ENCODE assay signal across 14 cellular contexts in the genomic region with DNA sequence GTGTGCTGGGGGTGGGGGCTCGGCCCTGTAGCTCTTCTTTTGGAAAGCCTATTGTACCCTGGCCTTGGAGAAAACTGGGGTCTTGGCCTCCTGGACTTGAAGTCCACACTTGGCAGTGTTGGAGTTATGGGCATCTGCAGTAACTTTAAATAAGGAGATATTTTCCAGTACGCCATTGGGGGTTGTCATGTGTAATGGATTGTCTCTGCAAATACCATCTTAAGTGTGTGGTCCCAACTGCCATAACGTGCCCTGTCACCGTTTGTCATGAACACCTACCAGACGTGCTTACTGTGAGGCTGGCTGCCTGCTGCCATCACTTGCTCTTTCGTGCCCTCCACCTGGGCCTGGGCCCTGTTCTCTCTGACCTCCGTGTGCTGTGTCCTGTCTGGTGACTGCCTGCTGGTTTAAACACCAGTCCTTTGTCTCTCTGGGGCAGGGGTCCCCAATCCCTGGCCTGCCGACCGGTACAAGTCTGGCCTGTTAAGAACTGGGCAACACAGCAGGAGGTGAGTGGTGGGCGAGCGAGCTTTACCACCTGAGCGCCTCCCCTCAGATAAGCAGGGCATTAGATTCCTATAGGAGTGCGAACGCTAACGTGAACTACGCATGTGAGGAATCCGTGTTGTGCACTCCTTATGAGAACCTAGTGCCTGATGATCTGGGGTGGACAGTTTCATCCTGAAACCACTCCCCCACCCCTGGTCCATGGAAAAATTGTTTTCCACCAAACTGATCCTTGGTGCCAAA. TPM values are rescaled to one million over a fixed set of nuclear protein-coding genes. Genes with fewer than 3 reads are reported as not detected.
DNase-seq lines count a peak whose midpoint lies in the region; ATAC-seq and TF ChIP-seq lines count a peak whose summit lies in the region.
"Had no signal": no experiment of that assay in that cellular context is flagged by ENCODE, and none has a peak within 500 bp of the region (broad histone marks: within the 10 kb centered on the region; RNA-seq: fewer than 3 reads in every experiment).

No MANE protein-coding gene starts in this region.

- H3K4me3 Mint-ChIP-seq in chondrocyte (ENCODE audit: unreplicated experiment) = no peak overlapping the region
- H3K4me3 Mint-ChIP-seq: activated naive CD4-positive, alpha-beta T cell treated with anti-CD3 and anti-CD28 coated beads, Interleukin-2, amount 50 U/mL, for 24 hours had no signal

- H3K27me3 Mint-ChIP-seq in chondrocyte (ENCODE audit: low read depth) = no peaks in the 10 kb centered on the region
- H3K27me3 Mint-ChIP-seq: activated naive CD4-positive, alpha-beta T cell treated with anti-CD3 and anti-CD28 coated beads, Interleukin-2, amount 50 U/mL, for 24 hours; effector memory CD8-positive, alpha-beta T cell had no signal

- no peaks in the 10 kb centered on the region for H3K9me3 ChIP-seq in BLaER1

- H3K9me3 Mint-ChIP-seq in chondrocyte (ENCODE audit: low read depth) = no peaks in the 10 kb centered on the region
- H3K9me3 Mint-ChIP-seq: activated naive CD4-positive, alpha-beta T cell treated with anti-CD3 and anti-CD28 coated beads, Interleukin-2, amount 50 U/mL, for 24 hours had no signal

- peaks cover 13% of the 10 kb centered on the region for H3K36me3 Mint-ChIP-seq in chondrocyte (ENCODE audit: low read depth)

- peaks cover 57% of the 10 kb centered on the region for H3K36me3 ChIP-seq in BLaER1

- H3K4me1 Mint-ChIP-seq in chondrocyte (ENCODE audit: low read depth) = peaks cover 7% of the 10 kb centered on the region

- TF ChIP-seq CTCF in chondrocyte (IDR thresholded peaks at IDR 0.05) = no peak

- H3K27me3 ChIP-seq in BLaER1 = no peaks in the 10 kb centered on the region
- H3K27me3 ChIP-seq: hepatocyte had no signal

- peak; percentile 14 for TF ChIP-seq POLR2A in GM18505 (IDR thresholded peaks at IDR 0.05; ENCODE audit: borderline replicate concordance, extremely low read depth, insufficient read depth, insufficient read length)

- no peak overlapping the region for H3K4me3 ChIP-seq in BLaER1
- H3K4me3 ChIP-seq: hepatocyte had no signal

- peaks cover 77% of the 10 kb centered on the region for H4K20me1 ChIP-seq in BLaER1

- peak overlapping the region; percentile 40 for H3K9ac ChIP-seq in BLaER1

- H3K27ac ChIP-seq in BLaER1 = peak overlapping the region; percentile 79; the same call in 1 of the 2 replicates
- H3K27ac ChIP-seq: hepatocyte had no signal

- H3K4me2 ChIP-seq in BLaER1 = peak overlapping the region; percentile 79; the same call in 1 of the 2 replicates
- H3K4me2 ChIP-seq: hepatocyte had no signal

- no peak for DNase-seq in chondrocyte (ENCODE audit: low spot score)
- DNase-seq: AML-193; caudate nucleus; effector memory CD8-positive, alpha-beta T cell; NCI-H2081; NCI-H69; posterior cingulate gyrus had no signal

- ATAC-seq in GM18505 (IDR thresholded peaks at IDR 0.05; ENCODE audit: unreplicated experiment) = no peak
- no peak for ATAC-seq in GM19328 (IDR thresholded peaks at IDR 0.05; ENCODE audit: unreplicated experiment)
- no peak for ATAC-seq in HG03175 (IDR thresholded peaks at IDR 0.05; ENCODE audit: unreplicated experiment)
- no peak for ATAC-seq in GM21447 (IDR thresholded peaks at IDR 0.05; ENCODE audit: unreplicated experiment)

- peaks cover 85% of the 10 kb centered on the region for H3K4me1 ChIP-seq in BLaER1

- H3K27ac Mint-ChIP-seq in chondrocyte (ENCODE audit: unreplicated experiment) = peak overlapping the region; percentile 59

RNA-seq across cellular contexts. Expression of a gene that starts 3.6 kb away (rescaled TPM):
- total RNA-seq in chondrocyte = 94.2 to 100 TPM (median 95.2 TPM) in 3 replicates

RNA-seq across cellular contexts. Expression of a gene that starts 11.0 kb away (rescaled TPM):
- 45.8 to 66.1 TPM (median 49.3 TPM) in 3 replicates for total RNA-seq in chondrocyte

RNA-seq across cellular contexts. Expression of a gene that starts 12.1 kb away (rescaled TPM):
- total RNA-seq in chondrocyte = 79.5 to 122 TPM (median 82.1 TPM) in 3 replicates

RNA-seq across cellular contexts. Expression of a gene that starts 22.8 kb away (rescaled TPM):
- total RNA-seq in chondrocyte = 0.36 to 5.4 TPM (median 5.3 TPM) in 3 replicates
- total RNA-seq: hepatocyte had no signal

RNA-seq across cellular contexts. Expression of a gene that starts 48.0 kb away (rescaled TPM):
- 30.2 to 38.1 TPM (median 32.5 TPM) in 3 replicates for total RNA-seq in chondrocyte
